8 cellular contexts compared by ENCODE assay signal in genomic region chr1:16155537-16156410, GRCh38. TPM values are rescaled to one million over a fixed set of nuclear protein-coding genes. Genes with fewer than 3 reads are reported as not detected.
DNase-seq lines count a peak whose midpoint lies in the region; ATAC-seq lines count a peak whose summit lies in the region.

Gene EPHA2 (minus strand): TSS chr1:16156069. CDS start chr1:16155932, 137 bp downstream.

- DNase-seq in NCI-H2196 (lab: John Stamatoyannopoulos, UW; ENCODE audit: unreplicated experiment) (peak; percentile 18), NCI-H2196 treated with DMSO at 0.1 percent for 48 hours (lab: John Stamatoyannopoulos, UW; ENCODE audit: unreplicated experiment) (no peak), NCI-H526 treated with DMSO at 0.1 percent for 48 hours (lab: John Stamatoyannopoulos, UW) (peak; percentile 21), cerebellar cortex (ENCODE audit: low spot score) (peak; percentile 92), iPS-NIHi11 (ENCODE audit: low spot score) (peak; percentile 89), sciatic nerve (ENCODE audit: low spot score) (peak; percentile 94)
- DNase-seq in stimulated activated CD4-positive, alpha-beta T cell treated with anti-CD3 and anti-CD28 coated beads, Interleukin-4, amount 100 ng/mL, for 24 hours, result no peak

- ATAC-seq in sciatic nerve (peak; percentile 64), HG03135 (IDR thresholded peaks at IDR 0.05; ENCODE audit: unreplicated experiment) (no peak)

- intact Hi-C loops in sciatic nerve (cut with DNase I), result no loop called here

RNA-seq across cellular contexts. Expression of gene EPHA2, which starts in this region (rescaled TPM):
- total RNA-seq in sciatic nerve, result 31.3 TPM

Comparison
In these comparisons a context has a peak if more than half of its experiments do, and no peak if none do; other contexts are left out.
1. DNase-seq: peak in NCI-H2196 (single experiment), NCI-H526 treated with DMSO at 0.1 percent for 48 hours (single experiment), cerebellar cortex (single experiment), iPS-NIHi11 (single experiment) and sciatic nerve (single experiment); none in NCI-H2196 treated with DMSO at 0.1 percent for 48 hours (single experiment) and stimulated activated CD4-positive, alpha-beta T cell treated with anti-CD3 and anti-CD28 coated beads, Interleukin-4, amount 100 ng/mL, for 24 hours (single experiment).